ENCODE assay signal across 21 cellular contexts in genomic region chr1:193614275-193614674, GRCh38.
"Had no signal": no experiment of that assay in that cellular context is flagged by ENCODE, and none has a peak within 500 bp of the region (broad histone marks: within the 10 kb centered on the region; RNA-seq: fewer than 3 reads in every experiment).

No MANE protein-coding gene starts in this region.

- H3K4me1 ChIP-seq: adrenal gland, breast epithelium had no signal

- H3K27ac ChIP-seq: adrenal gland, breast epithelium, SK-N-MC, WERI-Rb-1 had no signal

- H3K4me3 ChIP-seq: adrenal gland, breast epithelium, SK-N-MC had no signal

- H3K9me3 ChIP-seq: adrenal gland, breast epithelium had no signal

- H3K36me3 ChIP-seq: adrenal gland, breast epithelium, WERI-Rb-1 had no signal

- DNase-seq: activated CD4-positive, alpha-beta memory T cell treated with anti-CD3 and anti-CD28 coated beads, Interleukin-2, amount 10 ng/mL, durations not matched to agents 7 days and 5 days; activated CD4-positive, alpha-beta T cell treated with anti-CD3 and anti-CD28 coated beads for 36 hours; activated CD4-positive, alpha-beta T cell treated with anti-CD3 and anti-CD28 coated beads, Interleukin-2, amount 50 U/mL, for 1 hour; activated CD8-positive, alpha-beta memory T cell treated with anti-CD3 and anti-CD28 coated beads, Interleukin-2, amount 50 U/mL, for 4 hours; activated naive CD4-positive, alpha-beta T cell treated with anti-CD3 and anti-CD28 coated beads, Interleukin-2, amount 50 U/mL, for 16 hours; activated naive CD8-positive, alpha-beta T cell treated with anti-CD3 and anti-CD28 coated beads, Interleukin-2, amount 10 ng/mL, durations not matched to agents 7 days and 5 days; activated T-cell treated with anti-CD3 and anti-CD28 coated beads, Interleukin-2, amount 50 U/mL, for 72 hours; adrenal gland; anterior cingulate cortex; caudate nucleus; Karpas-422; MM.1S; NCI-H1105; NCI-H1436; NCI-H1694 treated with DMSO at 0.1 percent for 48 hours; NCI-H2081; NCI-H69; NK-92 treated with Interleukin-12 subunit alpha and Interleukin-12 subunit beta, amount 100 ng/mL, for 24 hours; WERI-Rb-1 had no signal

- H3K27me3 ChIP-seq: adrenal gland, breast epithelium had no signal
